Comparison of ENCODE assay signal across 22 cellular contexts in genomic region chr9:23162789-23163188, GRCh38.
DNase-seq lines count a peak whose midpoint lies in the region; ATAC-seq and TF ChIP-seq lines count a peak whose summit lies in the region.
"Had no signal": no experiment of that assay in that cellular context is flagged by ENCODE, and none has a peak within 500 bp of the region (broad histone marks: within the 10 kb centered on the region; RNA-seq: fewer than 3 reads in every experiment).

No MANE protein-coding gene starts in this region.

- H3K4me3 Mint-ChIP-seq in osteocyte (ENCODE audit: unreplicated experiment) = no peak overlapping the region
- H3K4me3 Mint-ChIP-seq in CD8-positive, alpha-beta memory T cell = no peak overlapping the region
- H3K4me3 Mint-ChIP-seq: CD14-positive monocyte; CD4-positive, alpha-beta memory T cell; CD4-positive, CD25-positive, alpha-beta regulatory T cell had no signal

- CTCF ChIA-PET in CD8-positive, alpha-beta memory T cell (lab: Charles Lee) = no interaction called here

- H3K36me3 ChIP-seq in heart right ventricle = no peaks in the 10 kb centered on the region
- H3K36me3 ChIP-seq in CD8-positive, alpha-beta memory T cell (ENCODE audit: insufficient read depth, low read length) = no peaks in the 10 kb centered on the region
- H3K36me3 ChIP-seq: BE2C, BLaER1 had no signal

- no peaks in the 10 kb centered on the region for H3K36me3 Mint-ChIP-seq in osteocyte (ENCODE audit: unreplicated experiment)
- no peaks in the 10 kb centered on the region for H3K36me3 Mint-ChIP-seq in CD8-positive, alpha-beta memory T cell
- H3K36me3 Mint-ChIP-seq: CD14-positive monocyte; CD4-positive, alpha-beta memory T cell; CD4-positive, CD25-positive, alpha-beta regulatory T cell had no signal

- no peaks in the 10 kb centered on the region for H3K4me1 Mint-ChIP-seq in osteocyte (ENCODE audit: unreplicated experiment)
- no peaks in the 10 kb centered on the region for H3K4me1 Mint-ChIP-seq in CD8-positive, alpha-beta memory T cell
- H3K4me1 Mint-ChIP-seq: CD14-positive monocyte; CD4-positive, alpha-beta memory T cell had no signal

- H3K4me1 ChIP-seq in right cardiac atrium (ENCODE audit: control insufficient read depth, insufficient read depth, low read length) = no peaks in the 10 kb centered on the region
- H3K4me1 ChIP-seq in heart right ventricle = no peaks in the 10 kb centered on the region
- no peaks in the 10 kb centered on the region for H3K4me1 ChIP-seq in CD8-positive, alpha-beta memory T cell (ENCODE audit: insufficient read depth, low read length)
- H3K4me1 ChIP-seq: BE2C, BLaER1, Caco-2 had no signal

- no peaks in the 10 kb centered on the region for H3K27me3 ChIP-seq in right cardiac atrium (ENCODE audit: control insufficient read depth, insufficient read depth)
- H3K27me3 ChIP-seq in heart right ventricle = no peaks in the 10 kb centered on the region
- no peaks in the 10 kb centered on the region for H3K27me3 ChIP-seq in CD8-positive, alpha-beta memory T cell (ENCODE audit: insufficient read depth, low read length, poor library complexity, severe bottlenecking)
- H3K27me3 ChIP-seq: BE2C, BLaER1 had no signal

- H3K4me3 ChIP-seq in right cardiac atrium (ENCODE audit: low read length) (no peak overlapping the region), heart right ventricle (no peak overlapping the region)
- no peak overlapping the region for H3K4me3 ChIP-seq in CD8-positive, alpha-beta memory T cell (ENCODE audit: low read length)
- H3K4me3 ChIP-seq: BLaER1, GM12878 had no signal

- H3K9me3 ChIP-seq in right cardiac atrium (ENCODE audit: control insufficient read depth, low read length) (no peaks in the 10 kb centered on the region), heart right ventricle (peaks cover 0 to 21% (median 0%) of the 10 kb centered on the region in 11 donors)
- H3K9me3 ChIP-seq in CD8-positive, alpha-beta memory T cell (ENCODE audit: low read length) = no peaks in the 10 kb centered on the region
- H3K9me3 ChIP-seq: BE2C, BLaER1, Caco-2 had no signal

- ATAC-seq in right cardiac atrium = no peak
- ATAC-seq in heart right ventricle = no peak
- ATAC-seq in left lobe of liver = peak; percentile 31
- ATAC-seq: GM12878 had no signal

- POLR2A ChIA-PET in CD8-positive, alpha-beta memory T cell (lab: Charles Lee) = no interaction called here

- TF ChIP-seq CTCF in heart right ventricle (IDR thresholded peaks at IDR 0.05) (no peak), osteocyte (IDR thresholded peaks at IDR 0.05) (no peak)

- DNase-seq in right cardiac atrium (peak in 2 of 3 donors; percentile 19 to 44), heart right ventricle (no peak), left lobe of liver (ENCODE audit: low spot score) (no peak), osteocyte (ENCODE audit: extremely low spot score, unreplicated experiment) (peak; percentile 75), DMS153 treated with DMSO at 0.1 percent for 48 hours (lab: John Stamatoyannopoulos, UW; ENCODE audit: unreplicated experiment) (no peak)
- DNase-seq in CD8-positive, alpha-beta memory T cell = no peak
- DNase-seq: 8988T; ACHN; BE2C; C1 segment of cervical spinal cord; Caco-2; Calu3; CD4-positive, alpha-beta memory T cell; CD4-positive, CD25-positive, alpha-beta regulatory T cell; DMS53; DMS79; DND-41; EL; GDM1 had no signal

- no peaks in the 10 kb centered on the region for H3K27me3 Mint-ChIP-seq in osteocyte (ENCODE audit: unreplicated experiment)
- H3K27me3 Mint-ChIP-seq in CD8-positive, alpha-beta memory T cell = no peaks in the 10 kb centered on the region
- H3K27me3 Mint-ChIP-seq: CD4-positive, alpha-beta memory T cell; CD4-positive, CD25-positive, alpha-beta regulatory T cell had no signal

- no peak overlapping the region for H3K27ac Mint-ChIP-seq in osteocyte (ENCODE audit: unreplicated experiment)
- no peak overlapping the region for H3K27ac Mint-ChIP-seq in CD8-positive, alpha-beta memory T cell
- H3K27ac Mint-ChIP-seq: CD14-positive monocyte; CD4-positive, alpha-beta memory T cell; CD4-positive, CD25-positive, alpha-beta regulatory T cell had no signal

- WGBS in right cardiac atrium = 87% methylated on average over 3 of the region's 3 CpGs
- 87 to 91% methylated on average over 3 of the region's 3 CpGs for WGBS in heart right ventricle, 2 donors

- H3K27ac ChIP-seq in right cardiac atrium (ENCODE audit: low read length) (no peak overlapping the region), heart right ventricle (no peak overlapping the region)
- no peak overlapping the region for H3K27ac ChIP-seq in CD8-positive, alpha-beta memory T cell (ENCODE audit: low read depth, low read length)
- H3K27ac ChIP-seq: BLaER1 had no signal

- intact Hi-C loops in right cardiac atrium (cut with DNase I) (no loop called here), heart right ventricle (cut with DNase I) (no loop called here)

- H3K9me3 Mint-ChIP-seq in osteocyte (ENCODE audit: unreplicated experiment) = peaks cover 4% of the 10 kb centered on the region
- H3K9me3 Mint-ChIP-seq in CD8-positive, alpha-beta memory T cell = peaks cover 9 to 44% (median 14%) of the 10 kb centered on the region in 5 donors

Comparison
In these comparisons a context has a peak if more than half of its experiments do, and no peak if none do; other contexts are left out.
1. DNase-seq: peak in right cardiac atrium (2 of 3) and osteocyte (single experiment); none in heart right ventricle (0 of 2), left lobe of liver (single experiment), CD8-positive, alpha-beta memory T cell (0 of 5) and DMS153 treated with DMSO at 0.1 percent for 48 hours (single experiment).